Comparison of ENCODE assay signal across 8 cellular contexts in genomic region chr10:94630017-94630688, GRCh38. TPM values are rescaled to one million over a fixed set of nuclear protein-coding genes. Genes with fewer than 3 reads are reported as not detected.
DNase-seq lines count a peak whose midpoint lies in the region; ATAC-seq and TF ChIP-seq lines count a peak whose summit lies in the region.

No MANE protein-coding gene starts in this region.

- H3K27ac ChIP-seq in coronary artery (no peak overlapping the region), neural progenitor cell (no peak overlapping the region)

- H3K4me3 Mint-ChIP-seq in neural progenitor cell, result no peak overlapping the region

- H2AFZ ChIP-seq in neural progenitor cell (replicated peaks), result no peak overlapping the region

- no peak overlapping the region for H3K27ac Mint-ChIP-seq in neural progenitor cell

- no peaks in the 10 kb centered on the region for H3K27me3 ChIP-seq in neural progenitor cell

- H3K79me2 ChIP-seq in neural progenitor cell (ENCODE audit: low read depth), result no peaks in the 10 kb centered on the region

- peaks cover 10% of the 10 kb centered on the region for H3K9me3 Mint-ChIP-seq in neural progenitor cell

- no peaks in the 10 kb centered on the region for H3K9me3 ChIP-seq in neural progenitor cell (ENCODE audit: low read depth)

- TF ChIP-seq CTCF in AG10803 (conservative IDR thresholded peaks at IDR 0.05; ENCODE audit: low read length) (peak; percentile 66), coronary artery (IDR thresholded peaks at IDR 0.05) (peak; percentile 4), neural progenitor cell (IDR thresholded peaks at IDR 0.05) (peak; percentile 77)

- H3K4me2 ChIP-seq in neural progenitor cell, result no peak overlapping the region

- no peaks in the 10 kb centered on the region for H3K4me1 Mint-ChIP-seq in neural progenitor cell

- H3K36me3 ChIP-seq in neural progenitor cell, result no peaks in the 10 kb centered on the region

- H3K4me3 ChIP-seq in AG10803 (ENCODE audit: low read length) (no peak overlapping the region), coronary artery (no peak overlapping the region), neural progenitor cell (no peak overlapping the region)

- no peaks in the 10 kb centered on the region for H3K36me3 Mint-ChIP-seq in neural progenitor cell

- H3K4me1 ChIP-seq in neural progenitor cell, result no peaks in the 10 kb centered on the region

- peak; percentile 57 for ATAC-seq in GM18498 (IDR thresholded peaks at IDR 0.05; ENCODE audit: unreplicated experiment)
- no peak for ATAC-seq in HG02938 (IDR thresholded peaks at IDR 0.05; ENCODE audit: unreplicated experiment)

- DNase-seq in AG10803 (ENCODE audit: low read depth), result peak; percentile 26
- DNase-seq in NCI-H345 (lab: John Stamatoyannopoulos, UW), result peak; percentile 24
- no peak for DNase-seq in coronary artery (ENCODE audit: low spot score)
- DNase-seq in neural progenitor cell (ENCODE audit: low spot score), result peak; percentile 48
- no peak for DNase-seq in NK-92 treated with Interleukin-12 subunit alpha and Interleukin-12 subunit beta, amount 100 ng/mL, for 24 hours (lab: John Stamatoyannopoulos, UW)
- DNase-seq in HK-2 (ENCODE audit: unreplicated experiment), result no peak

- no peaks in the 10 kb centered on the region for H3F3A ChIP-seq in neural progenitor cell (ENCODE audit: low read depth)

- H4K20me1 ChIP-seq in neural progenitor cell (ENCODE audit: low read depth), result no peaks in the 10 kb centered on the region

- H3K27me3 Mint-ChIP-seq in neural progenitor cell (ENCODE audit: insufficient read depth, low read depth), result no peaks in the 10 kb centered on the region

- no peak overlapping the region for H3K9ac ChIP-seq in neural progenitor cell

RNA-seq across cellular contexts. Expression of gene CYP2C18, which starts 53.4 kb away (rescaled TPM):
- 0.15 TPM in 1 of 2 replicates, not detected in the other for total RNA-seq in neural progenitor cell (ENCODE audit: low replicate concordance)

Comparison
In these comparisons a context has a peak if more than half of its experiments do, and no peak if none do; other contexts are left out.
1. DNase-seq: peak in AG10803 (single experiment), NCI-H345 (single experiment) and neural progenitor cell (single experiment); none in coronary artery (single experiment), NK-92 treated with Interleukin-12 subunit alpha and Interleukin-12 subunit beta, amount 100 ng/mL, for 24 hours (single experiment) and HK-2 (single experiment).
2. CTCF ChIP-seq: peak in every context shown above with its lines; median percentile 77 in neural progenitor cell; 66 in AG10803; 4 in coronary artery.